Comparison of ENCODE assay signal across 20 cellular contexts in the genomic region with DNA sequence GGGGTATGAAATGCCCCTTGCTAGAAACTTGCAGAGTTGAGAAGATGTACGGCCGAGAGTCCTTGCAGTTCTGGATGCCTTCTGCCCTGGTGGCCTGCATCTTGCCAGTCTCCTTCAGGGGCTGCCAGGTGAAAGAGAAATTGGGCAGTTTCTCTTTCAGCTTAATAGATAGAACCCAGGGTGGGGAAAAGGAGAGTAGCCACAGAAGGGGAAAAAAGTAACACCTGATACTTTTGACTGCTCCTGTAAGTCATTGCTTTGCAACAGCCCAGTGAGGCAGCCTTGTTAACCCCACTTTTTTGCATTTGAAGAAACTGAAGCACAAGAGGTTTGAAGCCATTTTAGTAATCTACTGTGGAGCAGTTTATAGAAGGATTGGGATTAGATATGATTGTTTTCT. TPM values are rescaled to one million over a fixed set of nuclear protein-coding genes. Genes with fewer than 3 reads are reported as not detected.
DNase-seq lines count a peak whose midpoint lies in the region; ATAC-seq and TF ChIP-seq lines count a peak whose summit lies in the region.
"Had no signal": no experiment of that assay in that cellular context is flagged by ENCODE, and none has a peak within 500 bp of the region (broad histone marks: within the 10 kb centered on the region; RNA-seq: fewer than 3 reads in every experiment).

No MANE protein-coding gene starts in this region.

- no peak for TF ChIP-seq CTCF in heart right ventricle (IDR thresholded peaks at IDR 0.05)

- no peaks in the 10 kb centered on the region for H3K9me3 ChIP-seq in heart right ventricle
- H3K9me3 ChIP-seq: MG63, SJCRH30 had no signal

- ATAC-seq in GM18498 (IDR thresholded peaks at IDR 0.05; ENCODE audit: unreplicated experiment) (peak; percentile 75), GM19395 (IDR thresholded peaks at IDR 0.05; ENCODE audit: unreplicated experiment) (peak; percentile 57), HG02588 (IDR thresholded peaks at IDR 0.05; ENCODE audit: unreplicated experiment) (peak; percentile 61), T-cell (replicated peaks in 1 of 4) (no peak), heart right ventricle (no peak)

- no peaks in the 10 kb centered on the region for H3K27me3 ChIP-seq in heart right ventricle
- H3K27me3 ChIP-seq: MG63, SJCRH30 had no signal

- CTCF ChIA-PET in T-cell (lab: Charles Lee): no interaction called here

- H3K4me3 Mint-ChIP-seq in IgD-negative memory B cell: peak overlapping the region in 1 of 4 donors; percentile 39
- H3K4me3 Mint-ChIP-seq in T-cell: no peak overlapping the region
- H3K4me3 Mint-ChIP-seq in T-helper 2 cell treated with Interferon-gamma antibody and Interleukin-4, amounts not matched to agents 5 μg/mL and 100 μg/mL, for 36 hours: no peak overlapping the region
- H3K4me3 Mint-ChIP-seq: CD8-positive, alpha-beta memory T cell had no signal

- intact Hi-C loops in heart right ventricle (cut with DNase I): no loop called here

- POLR2A ChIA-PET in T-cell (lab: Charles Lee): no interaction called here

- H3K4me1 Mint-ChIP-seq in IgD-negative memory B cell (no peaks in the 10 kb centered on the region), T-cell (no peaks in the 10 kb centered on the region)
- no peaks in the 10 kb centered on the region for H3K4me1 Mint-ChIP-seq in T-helper 2 cell treated with Interferon-gamma antibody and Interleukin-4, amounts not matched to agents 5 μg/mL and 100 μg/mL, for 36 hours (ENCODE audit: low read depth)
- H3K4me1 Mint-ChIP-seq: CD8-positive, alpha-beta memory T cell had no signal

- H3K27ac Mint-ChIP-seq in IgD-negative memory B cell: peak overlapping the region in 2 of 3 donors; percentile 39 to 64
- H3K27ac Mint-ChIP-seq in T-cell: no peak overlapping the region
- no peak overlapping the region for H3K27ac Mint-ChIP-seq in T-helper 2 cell treated with Interferon-gamma antibody and Interleukin-4, amounts not matched to agents 5 μg/mL and 100 μg/mL, for 36 hours

- H3K36me3 ChIP-seq in heart right ventricle: peaks cover 0 to 99% (median 15%) of the 10 kb centered on the region in 9 donors
- H3K36me3 ChIP-seq: MG63 had no signal

- WGBS in heart right ventricle, 2 donors: 92 to 97% methylated on average over 2 of the region's 2 CpGs

- no peak overlapping the region for H3K4me3 ChIP-seq in heart right ventricle
- H3K4me3 ChIP-seq: MG63, SJCRH30 had no signal

- H3K9me3 Mint-ChIP-seq in IgD-negative memory B cell: no peaks in the 10 kb centered on the region
- H3K9me3 Mint-ChIP-seq in T-cell: no peaks in the 10 kb centered on the region
- no peaks in the 10 kb centered on the region for H3K9me3 Mint-ChIP-seq in T-helper 2 cell treated with Interferon-gamma antibody and Interleukin-4, amounts not matched to agents 5 μg/mL and 100 μg/mL, for 36 hours
- H3K9me3 Mint-ChIP-seq: CD8-positive, alpha-beta memory T cell had no signal

- DNase-seq in T-cell (no peak), SW 1271 (lab: John Stamatoyannopoulos, UW) (no peak), heart right ventricle (no peak)
- no peak for DNase-seq in T-helper 2 cell treated with Interferon-gamma antibody and Interleukin-4, amounts not matched to agents 5 μg/mL and 100 μg/mL, for 36 hours (ENCODE audit: low spot score)
- DNase-seq: Calu3; CD8-positive, alpha-beta memory T cell; MG63; NCI-H1048; NCI-H1417 treated with DMSO at 0.1 percent for 48 hours; NCI-H187; NCI-H446; NCI-H526; OCI-M1; SJCRH30; T1000 had no signal

- H3K4me1 ChIP-seq in heart right ventricle: no peaks in the 10 kb centered on the region
- H3K4me1 ChIP-seq: SJCRH30 had no signal

- H3K27ac ChIP-seq in heart right ventricle: no peak overlapping the region
- H3K27ac ChIP-seq: C4-2B, SJCRH30 had no signal

- H3K27me3 Mint-ChIP-seq in IgD-negative memory B cell (no peaks in the 10 kb centered on the region), T-cell (no peaks in the 10 kb centered on the region)
- H3K27me3 Mint-ChIP-seq in T-helper 2 cell treated with Interferon-gamma antibody and Interleukin-4, amounts not matched to agents 5 μg/mL and 100 μg/mL, for 36 hours (ENCODE audit: low read depth): no peaks in the 10 kb centered on the region
- H3K27me3 Mint-ChIP-seq: CD8-positive, alpha-beta memory T cell had no signal

- H3K36me3 Mint-ChIP-seq in IgD-negative memory B cell: peaks cover 2% of the 10 kb centered on the region
- peaks cover 64% of the 10 kb centered on the region for H3K36me3 Mint-ChIP-seq in T-cell
- H3K36me3 Mint-ChIP-seq in T-helper 2 cell treated with Interferon-gamma antibody and Interleukin-4, amounts not matched to agents 5 μg/mL and 100 μg/mL, for 36 hours (ENCODE audit: low read depth): peaks cover 42% of the 10 kb centered on the region

RNA-seq across cellular contexts. Expression of a gene that starts 27.6 kb away (rescaled TPM):
- polyA plus RNA-seq in IgD-negative memory B cell (32.1 TPM), heart right ventricle (1 to 10 TPM in 1 of 2 donors, under 1 TPM in 1; 0.80 to 3.1 TPM)
- total RNA-seq in T-cell (10 to 100 TPM; 42.8 to 72.9 (median 44.4) TPM), heart right ventricle (1 to 10 TPM; 1.4 to 7.1 (median 3.6) TPM)

RNA-seq across cellular contexts. Expression of a gene that starts 28.8 kb away (rescaled TPM):
- polyA plus RNA-seq in IgD-negative memory B cell: 7.8 TPM
- total RNA-seq in T-cell: 1 to 10 TPM; 1.1 to 2.4 (median 1.5) TPM
- total RNA-seq in heart right ventricle: 1 to 10 TPM; 2.4 to 6.7 (median 3.6) TPM
- 1 to 10 TPM in 1 of 2 donors, under 1 TPM in 1; 0.95 to 2.9 TPM for polyA plus RNA-seq in heart right ventricle

Comparison
In these comparisons a context has a peak if more than half of its experiments do, and no peak if none do; other contexts are left out.
1. ATAC-seq: peak in GM18498 (single experiment), GM19395 (single experiment) and HG02588 (single experiment); none in T-cell (0 of 4) and heart right ventricle (0 of 8).
2. H3K27ac Mint-ChIP-seq: peak in IgD-negative memory B cell (2 of 3); none in T-cell (0 of 2) and T-helper 2 cell treated with Interferon-gamma antibody and Interleukin-4, amounts not matched to agents 5 μg/mL and 100 μg/mL, for 36 hours (single experiment).
3. RNA of a gene that starts 27.6 kb away (total RNA-seq): 42.8 to 72.9 TPM in T-cell; 1.4 to 7.1 TPM in heart right ventricle; every median in the first group is over 4 times any median in the second.